ENCODE assay signal across 20 cellular contexts in genomic region chr5:79517601-79518000, GRCh38. TPM values are rescaled to one million over a fixed set of nuclear protein-coding genes. Genes with fewer than 3 reads are reported as not detected.
DNase-seq lines count a peak whose midpoint lies in the region; ATAC-seq and TF ChIP-seq lines count a peak whose summit lies in the region.
"Had no signal": no experiment of that assay in that cellular context is flagged by ENCODE, and none has a peak within 500 bp of the region (broad histone marks: within the 10 kb centered on the region; RNA-seq: fewer than 3 reads in every experiment).

No MANE protein-coding gene starts in this region.

- H3K9me3 ChIP-seq in A673 (ENCODE audit: low read depth, low read length, poor library complexity, severe bottlenecking) (no peaks in the 10 kb centered on the region), trophoblast cell (ENCODE audit: insufficient read depth, low read depth, low read length) (peaks cover 2% of the 10 kb centered on the region)
- no peaks in the 10 kb centered on the region for H3K9me3 ChIP-seq in CD8-positive, alpha-beta T cell (ENCODE audit: low read length)
- H3K9me3 ChIP-seq: A549 had no signal

- peaks cover 16% of the 10 kb centered on the region for H3K79me1 ChIP-seq in trophoblast cell (ENCODE audit: low read length)

- no peak overlapping the region for H2BK12ac ChIP-seq in trophoblast cell (ENCODE audit: low read length)

- H3K36me3 ChIP-seq in A673 (ENCODE audit: insufficient read depth, low read length, poor library complexity, severe bottlenecking) (no peaks in the 10 kb centered on the region), trophoblast cell (ENCODE audit: control insufficient read depth in 1 of 2, insufficient read depth in 2 of 2, low read length in 2 of 2) (no peaks in the 10 kb centered on the region)
- no peaks in the 10 kb centered on the region for H3K36me3 ChIP-seq in CD8-positive, alpha-beta T cell (ENCODE audit: insufficient read depth, low read length)

- no peak overlapping the region for H3K18ac ChIP-seq in trophoblast cell (ENCODE audit: low read length)

- no peak overlapping the region for H2AFZ ChIP-seq in trophoblast cell (ENCODE audit: insufficient read depth, low read length, poor library complexity)
- H2AFZ ChIP-seq: GM23338 had no signal

- no peak overlapping the region for H3K14ac ChIP-seq in trophoblast cell (ENCODE audit: low read length)

- H3K4me3 ChIP-seq in A673 (ENCODE audit: low read depth, low read length, poor library complexity, severe bottlenecking) (peak overlapping the region; percentile 17), trophoblast cell (ENCODE audit: low read depth, low read length) (no peak overlapping the region)
- no peak overlapping the region for H3K4me3 ChIP-seq in CD8-positive, alpha-beta T cell (ENCODE audit: low read depth, low read length)
- H3K4me3 ChIP-seq: A549, GM23338 had no signal

- H3K27ac ChIP-seq in A673 (ENCODE audit: low read depth, low read length, poor library complexity, severe bottlenecking) = peak overlapping the region; percentile 93
- no peak overlapping the region for H3K27ac ChIP-seq in CD8-positive, alpha-beta T cell (ENCODE audit: low read depth, low read length)
- H3K27ac ChIP-seq in trophoblast cell (ENCODE audit: low read depth, low read length) = no peak overlapping the region
- H3K27ac ChIP-seq: A549 had no signal

- ATAC-seq in CD8-positive, alpha-beta T cell = no peak
- no peak for ATAC-seq in HG02642 (IDR thresholded peaks at IDR 0.05; ENCODE audit: poor library complexity, unreplicated experiment)
- ATAC-seq in HG02870 (IDR thresholded peaks at IDR 0.05; ENCODE audit: unreplicated experiment) = no peak
- ATAC-seq: A549, GM23338 had no signal

- peak; percentile 86 for DNase-seq in A673 (ENCODE audit: low spot score)
- no peak for DNase-seq in CD8-positive, alpha-beta T cell
- DNase-seq in MV-4-11 (lab: John Stamatoyannopoulos, UW) = peak; percentile 19
- no peak for DNase-seq in endothelial cell (ENCODE audit: low spot score)
- no peak for DNase-seq in trophoblast cell
- DNase-seq in activated effector memory CD4-positive, alpha-beta T cell treated with Interleukin-2 at 50 U/mL for 16 hours = no peak
- DNase-seq: Calu3; CD4-positive, alpha-beta T cell; DMS53; Kasumi-1; NCI-H1436; NCI-H2029; NCI-H2171; NCI-H774; SHP77; T-helper 2 cell had no signal

- H3K27me3 Mint-ChIP-seq in CD8-positive, alpha-beta T cell (ENCODE audit: low read depth) = peaks cover 3% of the 10 kb centered on the region
- peaks cover 9% of the 10 kb centered on the region for H3K27me3 Mint-ChIP-seq in endothelial cell (ENCODE audit: unreplicated experiment)

- peaks cover 4% of the 10 kb centered on the region for H3K36me3 Mint-ChIP-seq in CD8-positive, alpha-beta T cell
- H3K36me3 Mint-ChIP-seq in endothelial cell (ENCODE audit: low read depth, unreplicated experiment) = peaks cover 2% of the 10 kb centered on the region

- no peak overlapping the region for H4K12ac ChIP-seq in trophoblast cell (ENCODE audit: low read depth, low read length)

- no peak overlapping the region for H3K9ac ChIP-seq in trophoblast cell (ENCODE audit: low read length)

- TF ChIP-seq CTCF in A673 (conservative IDR thresholded peaks at IDR 0.05; ENCODE audit: low read depth, low read length) (no peak), endothelial cell (IDR thresholded peaks at IDR 0.05; ENCODE audit: unreplicated experiment) (no peak)
- TF ChIP-seq CTCF in CD8-positive, alpha-beta T cell (IDR thresholded peaks at IDR 0.05) = no peak

- POLR2A ChIA-PET in A673 (lab: Charles Lee; ENCODE audit: low non-redundant PET) = no interaction called here
- POLR2A ChIA-PET in CD8-positive, alpha-beta T cell (lab: Charles Lee) = interaction anchor here (1.1 kb wide), 1 partner anchor 1138 kb away, joined by 3 read pairs; no protein-coding TSS in a partner anchor

- CTCF ChIA-PET in A673 (lab: Charles Lee) = no interaction called here
- CTCF ChIA-PET in CD8-positive, alpha-beta T cell (lab: Charles Lee) = no interaction called here

- H3K23ac ChIP-seq in trophoblast cell (ENCODE audit: low read length) = no peak overlapping the region

- H3K27ac Mint-ChIP-seq in CD8-positive, alpha-beta T cell = peak overlapping the region; percentile 45
- H3K27ac Mint-ChIP-seq in endothelial cell (ENCODE audit: unreplicated experiment) = peak overlapping the region; percentile 36
- H3K27ac Mint-ChIP-seq: GM23338 had no signal

- WGBS in trophoblast cell (ENCODE audit: extremely low coverage, insufficient coverage, insufficient read length) = no CpG with 5 or more reads among the region's 3 CpGs

- intact Hi-C loops in A673 (cut with micrococcal nuclease; ENCODE audit: unreplicated experiment) = no loop called here
- intact Hi-C loops in CD8-positive, alpha-beta T cell (cut with DNase I, micrococcal nuclease) = loop anchor here (10.0 kb wide), 5 partner anchors 383 to 1787 kb away; partner anchors contain the start of genes DHFR (in 1 of the 2), MSH3 (in 1 of the 2), SERINC5 (in 1 of the 2) and ZCCHC9 (in 1 of the 2)

- H3K4ac ChIP-seq in trophoblast cell (ENCODE audit: low read depth, low read length) = no peak overlapping the region

- no peaks in the 10 kb centered on the region for H3K9me3 Mint-ChIP-seq in CD8-positive, alpha-beta T cell
- no peaks in the 10 kb centered on the region for H3K9me3 Mint-ChIP-seq in endothelial cell (ENCODE audit: unreplicated experiment)
- H3K9me3 Mint-ChIP-seq: CD4-positive, alpha-beta T cell; GM23338 had no signal

- no peak overlapping the region for H2AK5ac ChIP-seq in trophoblast cell (ENCODE audit: low read length)

- H3K79me2 ChIP-seq in trophoblast cell (ENCODE audit: control insufficient read depth, insufficient read depth, low read length, poor library complexity) = peaks cover 12% of the 10 kb centered on the region

- no peak overlapping the region for H4K8ac ChIP-seq in trophoblast cell (ENCODE audit: low read depth, low read length)

- peaks cover 28% of the 10 kb centered on the region for H3K4me1 Mint-ChIP-seq in CD8-positive, alpha-beta T cell (ENCODE audit: low read depth)
- H3K4me1 Mint-ChIP-seq in endothelial cell (ENCODE audit: unreplicated experiment) = peaks cover 23% of the 10 kb centered on the region

- H3K4me1 ChIP-seq in A673 (ENCODE audit: insufficient read depth, low read length, poor library complexity, severe bottlenecking) (peaks cover 29% of the 10 kb centered on the region), trophoblast cell (ENCODE audit: control insufficient read depth in 1 of 2, insufficient read depth in 2 of 2, low read length in 2 of 2) (peaks cover 7 to 9% of the 10 kb centered on the region in 2 experiments)
- peaks cover 16% of the 10 kb centered on the region for H3K4me1 ChIP-seq in CD8-positive, alpha-beta T cell (ENCODE audit: insufficient read depth, low read length)
- H3K4me1 ChIP-seq: A549 had no signal

- H4K91ac ChIP-seq in trophoblast cell (ENCODE audit: low read depth, low read length) = no peak overlapping the region

- no TSS peak for BruUV-seq in A673 (replicated peaks; lab: Mats Ljungman, UMichigan)

- H3K4me2 ChIP-seq in trophoblast cell (ENCODE audit: low read length) = no peak overlapping the region
- H3K4me2 ChIP-seq: A549, GM23338 had no signal

- H2BK5ac ChIP-seq in trophoblast cell (ENCODE audit: low read depth, low read length, poor library complexity) = no peak overlapping the region

- no peak overlapping the region for H2BK120ac ChIP-seq in trophoblast cell (ENCODE audit: insufficient read depth, low read length, poor library complexity)

- H3K27me3 ChIP-seq in A673 (replicated peaks; ENCODE audit: insufficient read depth, low read depth, low read length, poor library complexity) = no peaks in the 10 kb centered on the region
- H3K27me3 ChIP-seq in CD8-positive, alpha-beta T cell (ENCODE audit: insufficient read depth, low read length) = peaks cover 7% of the 10 kb centered on the region
- H3K27me3 ChIP-seq in trophoblast cell (ENCODE audit: insufficient read depth, low read length) = no peaks in the 10 kb centered on the region

- H3K4me3 Mint-ChIP-seq in CD8-positive, alpha-beta T cell = no peak overlapping the region
- H3K4me3 Mint-ChIP-seq in endothelial cell (ENCODE audit: unreplicated experiment) = no peak overlapping the region
- H3K4me3 Mint-ChIP-seq: GM23338 had no signal

RNA-seq across cellular contexts. Expression of gene HOMER1, which starts 3.7 kb away (rescaled TPM):
- total RNA-seq in A673 (2021) (34.0 and 37.0 TPM in 2 replicates), endothelial cell (ENCODE audit: unreplicated experiment) (16.7 TPM)
- total RNA-seq in CD8-positive, alpha-beta T cell = 1 to 10 TPM; 2.2 to 3.2 TPM
- polyA plus RNA-seq in trophoblast cell (2013) = 19.5 and 20.6 TPM in 2 replicates

Comparison
In these comparisons a context has a peak if more than half of its experiments do, and no peak if none do; other contexts are left out.
1. DNase-seq: peak in A673 (single experiment) and MV-4-11 (single experiment); none in CD8-positive, alpha-beta T cell (0 of 7), endothelial cell (single experiment), trophoblast cell (0 of 2) and activated effector memory CD4-positive, alpha-beta T cell treated with Interleukin-2 at 50 U/mL for 16 hours (single experiment).